1 cellular context compared by ENCODE assay signal in genomic region chrX:118211891-118212816, GRCh38.
TF ChIP-seq lines count a peak whose summit lies in the region.

No MANE protein-coding gene starts in this region.

TF ChIP-seq in IMR-90, 13 proteins besides CTCF, POLR2A, EP300 and RAD21 (continued from another document):
- no peak for TF ChIP-seq USF2 (IDR thresholded peaks at IDR 0.05; ENCODE audit: low read depth, low read length)
- TF ChIP-seq RCOR1 (IDR thresholded peaks at IDR 0.05; ENCODE audit: insufficient replicate concordance, low read length), result no peak
TF ChIP-seq in IMR-90: peak in this region for 0.
